In genomic region chr7:76549025-76549854, GRCh38 we compare ENCODE assay signal across 8 cellular contexts. TPM values are rescaled to one million over a fixed set of nuclear protein-coding genes. Genes with fewer than 3 reads are reported as not detected.
DNase-seq lines count a peak whose midpoint lies in the region; ATAC-seq lines count a peak whose summit lies in the region.
"Not testable (repeated sequence)": the region's sequence is repeated elsewhere in the genome, so short reads cannot be mapped to it uniquely, and the experiment has no call there.

No MANE protein-coding gene starts in this region.

- not testable (repeated sequence) for H3K4me1 ChIP-seq in esophagus (ENCODE audit: control insufficient read depth in 2 of 2, insufficient read depth in 2 of 2, low read length in 1 of 2); mucosa of stomach (ENCODE audit: control insufficient read depth, insufficient read depth, low read length)

- peak overlapping the region; percentile 91 to 96 (median 94) for H3K4me3 Mint-ChIP-seq in IgD-negative memory B cell

- not testable (repeated sequence) for H3K9me3 Mint-ChIP-seq in IgD-negative memory B cell

- 0 to 1% methylated on average over 68 to 71 of the region's 71 CpGs for WGBS in esophagus, 2 donors

- peaks cover 5 to 14% (median 10%) of the 10 kb centered on the region in 3 donors for H3K4me1 Mint-ChIP-seq in IgD-negative memory B cell

- H3K9ac ChIP-seq in mucosa of stomach (ENCODE audit: low read length), result peak overlapping the region; percentile 84

- H3K27me3 ChIP-seq in esophagus (ENCODE audit: control insufficient read depth in 1 of 2, insufficient read depth in 2 of 2, low read length in 2 of 2); mucosa of stomach (ENCODE audit: control insufficient read depth, insufficient read depth, low read length): not testable (repeated sequence)

- peak overlapping the region; percentile 76 to 84 for H3K27ac ChIP-seq in esophagus (ENCODE audit: low read depth in 2 of 2, low read length in 1 of 2)

- not testable (repeated sequence) for H3K27me3 Mint-ChIP-seq in IgD-negative memory B cell

- H3K36me3 ChIP-seq in esophagus (ENCODE audit: control insufficient read depth in 2 of 2, insufficient read depth in 2 of 2, low read length in 1 of 2); mucosa of stomach (ENCODE audit: control insufficient read depth, insufficient read depth, low read length): not testable (repeated sequence)

- DNase-seq in DMS153 treated with DMSO at 0.1 percent for 48 hours (lab: John Stamatoyannopoulos, UW; ENCODE audit: unreplicated experiment) (peak; percentile 54), OCI-M2 (lab: John Stamatoyannopoulos, UW; ENCODE audit: unreplicated experiment) (peak; percentile 13)
- DNase-seq in activated T-cell treated with anti-CD3 and anti-CD28 coated beads, Interleukin-2, amount 50 U/mL, for 1 hour, result peak; percentile 79
- DNase-seq in stimulated activated CD8-positive, alpha-beta memory T cell treated with anti-CD3 and anti-CD28 coated beads, Interleukin-4, amount 100 ng/mL, for 4 hours (ENCODE audit: low read depth in 2 of 2, low spot score in 1 of 2), result peak; percentile 60 to 76

- H3K9me3 ChIP-seq in esophagus (ENCODE audit: control insufficient read depth in 2 of 2, insufficient read depth in 1 of 2, low read depth in 1 of 2, low read length in 1 of 2); mucosa of stomach (ENCODE audit: control insufficient read depth, low read length): not testable (repeated sequence)

- H3K4me3 ChIP-seq in esophagus (ENCODE audit: low read depth in 1 of 2, low read length in 2 of 2), result peak overlapping the region; percentile 87
- H3K4me3 ChIP-seq in mucosa of stomach (ENCODE audit: low read length), result not testable (repeated sequence)

- ATAC-seq in GM21619 (IDR thresholded peaks at IDR 0.05; ENCODE audit: unreplicated experiment), result peak; percentile 99

- H3K27ac Mint-ChIP-seq in IgD-negative memory B cell, result peak overlapping the region; percentile 46 to 92 (median 91)

- not testable (repeated sequence) for H3K36me3 Mint-ChIP-seq in IgD-negative memory B cell

RNA-seq across cellular contexts. Expression of gene SPDYE16, which starts 6.1 kb away (rescaled TPM):
- polyA plus RNA-seq in IgD-negative memory B cell (0.11 TPM), esophagus (under 1 TPM; 0.05 to 0.08 TPM)

RNA-seq across cellular contexts. Expression of gene UPK3B, which starts 38.9 kb away (rescaled TPM):
- polyA plus RNA-seq in IgD-negative memory B cell (not detected), esophagus (10 to 100 TPM; 16.7 to 63.9 TPM)

Comparison
In these comparisons a context has a peak if more than half of its experiments do, and no peak if none do; other contexts are left out.
1. DNase-seq: peak in every context shown above with its lines; median percentile 79 in activated T-cell treated with anti-CD3 and anti-CD28 coated beads, Interleukin-2, amount 50 U/mL, for 1 hour; 68 in stimulated activated CD8-positive, alpha-beta memory T cell treated with anti-CD3 and anti-CD28 coated beads, Interleukin-4, amount 100 ng/mL, for 4 hours; 54 in DMS153 treated with DMSO at 0.1 percent for 48 hours; 13 in OCI-M2.
2. RNA of gene UPK3B, which starts 38.9 kb away (polyA plus RNA-seq): 16.7 to 63.9 TPM in esophagus; not detected in IgD-negative memory B cell (single experiment); every median in the first group is over 10 times any median in the second.